In genomic region chr22:27310966-27311665, GRCh38 we compare ENCODE assay signal across 26 cellular contexts.
DNase-seq lines count a peak whose midpoint lies in the region; ATAC-seq, FAIRE-seq and TF ChIP-seq lines count a peak whose summit lies in the region.
"Had no signal": no experiment of that assay in that cellular context is flagged by ENCODE, and none has a peak within 500 bp of the region (broad histone marks: within the 10 kb centered on the region; RNA-seq: fewer than 3 reads in every experiment).

No MANE protein-coding gene starts in this region.

- H2BK15ac ChIP-seq in H1 (ENCODE audit: low read length) (peak overlapping the region; percentile 11; the same call in 1 of the 2 replicates), mesenchymal stem cell (ENCODE audit: low read depth, poor library complexity, severe bottlenecking) (no peak overlapping the region)

- H3K56ac ChIP-seq in H1 (replicated peaks; ENCODE audit: insufficient read length, low read depth, low read length) = no peak overlapping the region

- H3K9ac ChIP-seq in HUES6 (ENCODE audit: low read length) (no peak overlapping the region), H1 (replicated peaks in 1 of 4; ENCODE audit: extremely low read depth in 1 of 4, low read depth in 3 of 4, low read length in 3 of 4) (no peak overlapping the region), mesenchymal stem cell (ENCODE audit: low read length) (no peak overlapping the region)
- H3K9ac ChIP-seq: BLaER1 treated with 17β-estradiol and CSF1 and Interleukin-3, amounts not matched to agents 10 nM and 100 nM had no signal

- no peak for FAIRE-seq in H1 (lab: Jason Lieb, UNC)
- FAIRE-seq: GM19239, islet of Langerhans had no signal

- no peak for TF ChIP-seq EP300 in H1 (IDR thresholded peaks at IDR 0.05; ENCODE audit: borderline replicate concordance in 1 of 2, low read depth in 2 of 2, low read length in 2 of 2)

- H3K4ac ChIP-seq in H1 (replicated peaks; ENCODE audit: insufficient read length, low read depth, low read length) = peak overlapping the region; percentile 24
- peak overlapping the region; percentile 30 to 75 for H3K4ac ChIP-seq in mesenchymal stem cell (ENCODE audit: low read depth in 1 of 2, low read length in 2 of 2)

- peak in 1 of 2 experiments; percentile 64 for DNase-seq in H1 (ENCODE audit: low read depth in 1 of 2, low spot score in 2 of 2)
- no peak for DNase-seq in mesenchymal stem cell
- DNase-seq in testis = peak; percentile 21
- no peak for DNase-seq in activated gamma-delta T cell treated with Interleukin-2 at 50 U/mL for 16 hours
- no peak for DNase-seq in gastrocnemius medialis
- no peak for DNase-seq in NCI-H2081 (lab: John Stamatoyannopoulos, UW)
- DNase-seq: activated CD4-positive, alpha-beta T cell treated with anti-CD3 and anti-CD28 coated beads for 4 hours; activated CD8-positive, alpha-beta memory T cell treated with anti-CD3 and anti-CD28 coated beads for 24 hours; activated T-cell treated with anti-CD3 and anti-CD28 coated beads, Interleukin-2, amount 50 U/mL, for 24 hours; Caco-2; DMS79; heart right ventricle; left ventricle myocardium inferior; naive B cell; NCI-H1048; NCI-H187; NCI-H69; ovary; SHP77 treated with DMSO at 0.1 percent for 48 hours; spleen had no signal

- TF ChIP-seq POLR2A in H1 (IDR thresholded peaks at IDR 0.05; ENCODE audit: control extremely low read depth in 1 of 2, low read depth in 2 of 2, low read length in 2 of 2) (no peak), testis (IDR thresholded peaks at IDR 0.05) (no peak), gastrocnemius medialis (IDR thresholded peaks at IDR 0.05) (no peak)

- H3K9me3 ChIP-seq in HUES6 (ENCODE audit: control insufficient read depth, insufficient read depth, low read depth, low read length) = no peaks in the 10 kb centered on the region
- H3K9me3 ChIP-seq in H1 (ENCODE audit: insufficient read depth in 2 of 2, low read depth in 1 of 2, low read length in 1 of 2) = no peaks in the 10 kb centered on the region
- no peaks in the 10 kb centered on the region for H3K9me3 ChIP-seq in mesenchymal stem cell (ENCODE audit: control insufficient read depth, low read length)
- no peaks in the 10 kb centered on the region for H3K9me3 ChIP-seq in testis
- no peaks in the 10 kb centered on the region for H3K9me3 ChIP-seq in gastrocnemius medialis
- H3K9me3 ChIP-seq: Caco-2, ovary had no signal

- no peak overlapping the region for H4K5ac ChIP-seq in H1 (ENCODE audit: insufficient read length, low read depth, low read length)

- no peaks in the 10 kb centered on the region for H3K36me3 ChIP-seq in HUES6 (ENCODE audit: control insufficient read depth, insufficient read depth, low read length)
- no peaks in the 10 kb centered on the region; a peak in 1 of 8 replicates for H3K36me3 ChIP-seq in H1 (ENCODE audit: control insufficient read depth in 2 of 4, insufficient read depth in 4 of 4, low read length in 3 of 4)
- H3K36me3 ChIP-seq in mesenchymal stem cell (ENCODE audit: control insufficient read depth in 1 of 2, insufficient read depth in 2 of 2, low read depth in 1 of 2, low read length in 2 of 2) = no peaks in the 10 kb centered on the region
- H3K36me3 ChIP-seq in testis (ENCODE audit: low read depth, missing control alignments) = no peaks in the 10 kb centered on the region
- no peaks in the 10 kb centered on the region for H3K36me3 ChIP-seq in gastrocnemius medialis
- H3K36me3 ChIP-seq: BLaER1 treated with 17β-estradiol and CSF1 and Interleukin-3, amounts not matched to agents 10 nM and 100 nM; heart right ventricle; left ventricle myocardium inferior; ovary; spleen; upper lobe of left lung had no signal

- no peaks in the 10 kb centered on the region; a peak in 1 of 4 replicates for H3K79me2 ChIP-seq in H1 (ENCODE audit: control insufficient read depth in 1 of 2, insufficient read depth in 2 of 2, low read length in 2 of 2)

- H2BK12ac ChIP-seq in H1 (ENCODE audit: low read depth, low read length) (peak overlapping the region; percentile 41; the same call in 1 of the 2 replicates), mesenchymal stem cell (ENCODE audit: low read length in 2 of 2) (peak overlapping the region; percentile 6 to 90)

- H2BK5ac ChIP-seq in H1 (ENCODE audit: low read depth, low read length) (no peak overlapping the region), mesenchymal stem cell (ENCODE audit: low read depth, low read length, poor library complexity, severe bottlenecking) (no peak overlapping the region)

- H3K27me3 ChIP-seq in HUES6 (ENCODE audit: control insufficient read depth, insufficient read depth, low read length) (peaks cover 10% of the 10 kb centered on the region; the same call in 1 of the 2 replicates), H1 (replicated peaks in 1 of 4; ENCODE audit: control insufficient read depth in 3 of 4, extremely low read depth in 1 of 4, insufficient read depth in 3 of 4, low read length in 3 of 4) (peaks cover 0 to 7% (median 0%) of the 10 kb centered on the region in 4 experiments; a peak in 2 of 7 replicates), mesenchymal stem cell (ENCODE audit: control insufficient read depth in 1 of 2, insufficient read depth in 1 of 2, low read length in 2 of 2) (peaks cover 0 to 56% of the 10 kb centered on the region in 2 experiments), testis (no peaks in the 10 kb centered on the region), gastrocnemius medialis (peaks cover 0 to 5% (median 4%) of the 10 kb centered on the region in 3 donors)
- H3K27me3 ChIP-seq: BLaER1 treated with 17β-estradiol and CSF1 and Interleukin-3, amounts not matched to agents 10 nM and 100 nM; ovary; upper lobe of left lung had no signal

- 50% methylated on average over 30 of the region's 30 CpGs; no CpG with 5 or more reads in 1 of the 2 experiments for WGBS in H1 (ENCODE audit: extremely low coverage in 1 of 2, insufficient coverage in 1 of 2, insufficient read length in 1 of 2, insufficient replicate concordance in 2 of 2, low coverage in 1 of 2, low lambda C conversion rate in 2 of 2, missing lambda C conversion rate in 1 of 2), 2 experiments
- WGBS in mesenchymal stem cell = 51% methylated on average over 30 of the region's 30 CpGs
- WGBS in testis, 2 donors = 53 to 64% methylated on average over 26 to 30 of the region's 30 CpGs

- H2BK20ac ChIP-seq in H1 (ENCODE audit: low read length) = peak overlapping the region; percentile 49

- TF ChIP-seq CTCF in H1 (IDR thresholded peaks at IDR 0.05; ENCODE audit: control extremely low read depth in 1 of 3, insufficient read depth in 1 of 3, low read depth in 1 of 3, low read length in 3 of 3) (no peak), testis (IDR thresholded peaks at IDR 0.05) (no peak), gastrocnemius medialis (IDR thresholded peaks at IDR 0.05 in 4 of 5, conservative IDR thresholded peaks at IDR 0.05 in 1 of 5) (no peak)

- ATAC-seq in gastrocnemius medialis = no peak
- ATAC-seq: heart right ventricle, Panc1 had no signal

- in situ Hi-C loops in gastrocnemius medialis (cut with MboI; ENCODE audit: low sequenced_read_pairs in 4 of 4) = no loop called here

- intact Hi-C loops in testis (cut with DNase I; ENCODE audit: low total_unique reads) = no loop called here
- intact Hi-C loops in gastrocnemius medialis (cut with DNase I; ENCODE audit: low total_unique reads) = no loop called here

- H4K91ac ChIP-seq in H1 (replicated peaks; ENCODE audit: insufficient read length, low read length) = peak overlapping the region; percentile 2
- peak overlapping the region; percentile 34 for H4K91ac ChIP-seq in mesenchymal stem cell (ENCODE audit: low read length)

- peak overlapping the region; percentile 42; the same call in 1 of the 2 replicates for H2AFZ ChIP-seq in H1 (ENCODE audit: low read length)
- peak overlapping the region; percentile 6 for H2AFZ ChIP-seq in mesenchymal stem cell (ENCODE audit: low read depth, low read length)

- no peak overlapping the region for H3K14ac ChIP-seq in H1 (ENCODE audit: insufficient read length)
- H3K14ac ChIP-seq in mesenchymal stem cell (ENCODE audit: low read length in 2 of 2) = peak overlapping the region in 1 of 2 experiments; percentile 35

- H3K18ac ChIP-seq in H1 (ENCODE audit: extremely low read depth, low read length) = peak overlapping the region; percentile 0; the same call in 1 of the 2 replicates
- H3K18ac ChIP-seq in mesenchymal stem cell (ENCODE audit: low read depth in 1 of 2, low read length in 2 of 2) = peak overlapping the region; percentile 1 to 52

- peaks cover 5% of the 10 kb centered on the region for H3K23me2 ChIP-seq in H1 (ENCODE audit: low read depth, low read length)

- POLR2A ChIA-PET in H1 (lab: Charles Lee; ENCODE audit: partially characterized antibody) = no interaction called here

- peak overlapping the region; percentile 31 to 61 for H3K4me2 ChIP-seq in H1 (ENCODE audit: insufficient read depth in 1 of 2, low read depth in 2 of 2, low read length in 2 of 2)
- H3K4me2 ChIP-seq in mesenchymal stem cell (ENCODE audit: low read length, poor library complexity, severe bottlenecking) = peak overlapping the region; percentile 79

- TF ChIP-seq RAD21 in H1 (IDR thresholded peaks at IDR 0.05 in 1 of 2, conservative IDR thresholded peaks at IDR 0.05 in 1 of 2; ENCODE audit: low read depth in 2 of 2, low read length in 2 of 2) = peak in 1 of 2 experiments; percentile 19; a peak in 1 of 4 replicates

- H3K79me1 ChIP-seq in H1 (ENCODE audit: low read depth, low read length) (no peaks in the 10 kb centered on the region), mesenchymal stem cell (replicated peaks; ENCODE audit: low read length, poor library complexity, severe bottlenecking) (no peaks in the 10 kb centered on the region)

- H2AK5ac ChIP-seq in H1 (ENCODE audit: low read depth, low read length) (no peak overlapping the region), mesenchymal stem cell (ENCODE audit: low read length, severe bottlenecking) (peak overlapping the region; percentile 0)

- H4K8ac ChIP-seq in H1 (ENCODE audit: extremely low read depth, insufficient read depth, low read length) = no peak overlapping the region; the same call in 1 of the 2 replicates
- H4K8ac ChIP-seq in mesenchymal stem cell (ENCODE audit: low read length) = peak overlapping the region; percentile 13

- no peak overlapping the region for H2BK120ac ChIP-seq in H1 (replicated peaks; ENCODE audit: low read depth, low read length)
- H2BK120ac ChIP-seq in mesenchymal stem cell (ENCODE audit: low read depth, low read length) = no peak overlapping the region

- H3K4me3 ChIP-seq in HUES6 (ENCODE audit: low read depth, low read length) = peak overlapping the region; percentile 45; the same call in 1 of the 2 replicates
- peak overlapping the region in 1 of 4 experiments; percentile 46; a peak in 3 of 8 replicates for H3K4me3 ChIP-seq in H1 (ENCODE audit: extremely low read depth in 1 of 4, insufficient read depth in 2 of 4, low read depth in 3 of 4, low read length in 4 of 4)
- no peak overlapping the region for H3K4me3 ChIP-seq in mesenchymal stem cell (ENCODE audit: insufficient read depth in 1 of 2, low read depth in 1 of 2, low read length in 2 of 2)
- H3K4me3 ChIP-seq in testis = no peak overlapping the region
- H3K4me3 ChIP-seq in gastrocnemius medialis = no peak overlapping the region
- H3K4me3 ChIP-seq: BLaER1 treated with 17β-estradiol and CSF1 and Interleukin-3, amounts not matched to agents 10 nM and 100 nM; heart right ventricle; left ventricle myocardium inferior; ovary; spleen; upper lobe of left lung had no signal

- H4K20me1 ChIP-seq in H1 (replicated peaks in 1 of 2; ENCODE audit: control insufficient read depth in 1 of 2, insufficient read depth in 2 of 2, low read length in 2 of 2) = peaks cover 0 to 4% of the 10 kb centered on the region in 2 experiments
- H4K20me1 ChIP-seq: BLaER1 treated with 17β-estradiol and CSF1 and Interleukin-3, amounts not matched to agents 10 nM and 100 nM had no signal

- peaks cover 30% of the 10 kb centered on the region for H3K4me1 ChIP-seq in HUES6 (ENCODE audit: control insufficient read depth, insufficient read depth, low read length)
- peaks cover 6 to 29% (median 16%) of the 10 kb centered on the region in 4 experiments; a peak in 6 of 7 replicates for H3K4me1 ChIP-seq in H1 (replicated peaks in 1 of 4; ENCODE audit: control insufficient read depth in 3 of 4, insufficient read depth in 4 of 4, low read length in 3 of 4)
- peaks cover 36% of the 10 kb centered on the region for H3K4me1 ChIP-seq in mesenchymal stem cell (ENCODE audit: control insufficient read depth, insufficient read depth, low read depth, low read length)
- peaks cover 23% of the 10 kb centered on the region for H3K4me1 ChIP-seq in testis
- H3K4me1 ChIP-seq in gastrocnemius medialis = no peaks in the 10 kb centered on the region
- H3K4me1 ChIP-seq: upper lobe of left lung had no signal

- H3K27ac ChIP-seq in HUES6 (ENCODE audit: low read depth, low read length) (no peak overlapping the region), H1 (ENCODE audit: low read depth, low read length) (no peak overlapping the region), mesenchymal stem cell (ENCODE audit: low read length, poor library complexity, severe bottlenecking) (peak overlapping the region; percentile 9), testis (no peak overlapping the region), gastrocnemius medialis (no peak overlapping the region)
- H3K27ac ChIP-seq: BLaER1 treated with 17β-estradiol and CSF1 and Interleukin-3, amounts not matched to agents 10 nM and 100 nM; heart right ventricle; left ventricle myocardium inferior; ovary; spleen; upper lobe of left lung had no signal

- H3K23ac ChIP-seq in H1 (ENCODE audit: insufficient read length) (no peak overlapping the region), mesenchymal stem cell (ENCODE audit: low read length in 2 of 2) (peak overlapping the region in 1 of 2 experiments; percentile 16)

- CTCF ChIA-PET in H1 (lab: Charles Lee; ENCODE audit: partially characterized antibody) = interaction anchor here (2.3 kb wide), 1 partner anchor 19 kb away, joined by 11 read pairs; no protein-coding TSS in a partner anchor
